8 cellular contexts compared by ENCODE assay signal in the genomic region with DNA sequence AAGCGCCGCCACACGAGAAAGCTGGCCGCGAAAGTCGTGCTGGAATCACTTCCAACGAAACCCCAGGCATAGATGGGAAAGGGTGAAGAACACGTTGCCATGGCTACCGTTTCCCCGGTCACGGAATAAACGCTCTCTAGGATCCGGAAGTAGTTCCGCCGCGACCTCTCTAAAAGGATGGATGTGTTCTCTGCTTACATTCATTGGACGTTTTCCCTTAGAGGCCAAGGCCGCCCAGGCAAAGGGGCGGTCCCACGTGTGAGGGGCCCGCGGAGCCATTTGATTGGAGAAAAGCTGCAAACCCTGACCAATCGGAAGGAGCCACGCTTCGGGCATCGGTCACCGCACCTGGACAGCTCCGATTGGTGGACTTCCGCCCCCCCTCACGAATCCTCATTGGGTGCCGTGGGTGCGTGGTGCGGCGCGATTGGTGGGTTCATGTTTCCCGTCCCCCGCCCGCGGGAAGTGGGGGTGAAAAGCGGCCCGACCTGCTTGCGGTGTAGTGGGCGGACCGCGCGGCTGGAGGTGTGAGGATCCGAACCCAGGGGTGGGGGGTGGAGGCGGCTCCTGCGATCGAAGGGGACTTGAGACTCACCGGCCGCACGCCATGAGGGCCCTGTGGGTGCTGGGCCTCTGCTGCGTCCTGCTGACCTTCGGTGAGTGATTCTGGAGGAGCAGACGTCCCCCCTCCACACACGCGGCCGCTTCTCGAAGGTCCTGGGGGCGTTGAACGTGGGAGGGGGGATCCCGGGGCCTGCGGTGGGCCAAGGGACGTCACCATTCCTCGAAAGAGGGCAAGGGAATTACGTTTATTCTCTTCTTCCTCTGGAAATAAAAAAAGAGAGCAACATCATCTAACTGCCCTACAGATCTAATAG. TPM values are rescaled to one million over a fixed set of nuclear protein-coding genes. Genes with fewer than 3 reads are reported as not detected.
A peak's percentile ranks its signal among the peaks of the same experiment; 100 is the strongest.
DNase-seq lines count a peak whose midpoint lies in the region; ATAC-seq and TF ChIP-seq lines count a peak whose summit lies in the region.

A gene (plus strand): TSS at position 502 of the 878 bp plus-strand sequence. CDS start 106 bp downstream, at position 608.

- peaks cover 9% of the 10 kb centered on the region; the same call in 1 of the 2 replicates for H3K36me3 ChIP-seq in SU-DHL-6 (ENCODE audit: low read length)
- H3K36me3 ChIP-seq in osteoblast (ENCODE audit: insufficient read depth, low read length), result peaks cover 33% of the 10 kb centered on the region
- H3K36me3 ChIP-seq in thoracic aorta, result peaks cover 6% of the 10 kb centered on the region

- peaks cover 32% of the 10 kb centered on the region for H3K36me3 Mint-ChIP-seq in activated naive CD8-positive, alpha-beta T cell treated with anti-CD3 and anti-CD28 coated beads, Interleukin-2, amount 10 ng/mL, durations not matched to agents 7 days and 5 days
- H3K36me3 Mint-ChIP-seq in glutamatergic neuron (ENCODE audit: unreplicated experiment), result no peaks in the 10 kb centered on the region

- peak within 1 kb of the TSS; percentile 100 for H3K27ac Mint-ChIP-seq in activated naive CD8-positive, alpha-beta T cell treated with anti-CD3 and anti-CD28 coated beads, Interleukin-2, amount 10 ng/mL, durations not matched to agents 7 days and 5 days
- H3K27ac Mint-ChIP-seq in glutamatergic neuron (ENCODE audit: unreplicated experiment), result peak within 1 kb of the TSS; percentile 93

- DNase-seq in NCI-H128 (lab: John Stamatoyannopoulos, UW; ENCODE audit: unreplicated experiment) (peak; percentile 99), glutamatergic neuron (peak; percentile 98), osteoblast (ENCODE audit: insufficient read length, low spot score, missing footprints) (peak; percentile 99), thoracic aorta (ENCODE audit: low spot score) (peak; percentile 98)
- peak; percentile 97 for DNase-seq in activated naive CD8-positive, alpha-beta T cell treated with anti-CD3 and anti-CD28 coated beads, Interleukin-2, amount 10 ng/mL, durations not matched to agents 7 days and 5 days

- H3K4me2 ChIP-seq in SU-DHL-6 (ENCODE audit: low read depth, low read length, poor library complexity, severe bottlenecking) (peak within 1 kb of the TSS; percentile 68), osteoblast (ENCODE audit: insufficient read depth, low read length) (peak within 1 kb of the TSS; percentile 96)

- no peaks in the 10 kb centered on the region for H3K27me3 Mint-ChIP-seq in activated naive CD8-positive, alpha-beta T cell treated with anti-CD3 and anti-CD28 coated beads, Interleukin-2, amount 10 ng/mL, durations not matched to agents 7 days and 5 days
- H3K27me3 Mint-ChIP-seq in glutamatergic neuron (ENCODE audit: unreplicated experiment), result peaks cover 10% of the 10 kb centered on the region

- H3F3A ChIP-seq in SU-DHL-6 (ENCODE audit: insufficient read depth), result peaks cover 18% of the 10 kb centered on the region

- H2AFZ ChIP-seq in SU-DHL-6 (ENCODE audit: low read depth, low read length, severe bottlenecking), result peak within 1 kb of the TSS; percentile 31
- H2AFZ ChIP-seq in osteoblast (ENCODE audit: low read length), result peak within 1 kb of the TSS; percentile 97

- peak; percentile 97 for TF ChIP-seq POLR2A in GM10847 (IDR thresholded peaks at IDR 0.05; ENCODE audit: extremely low read depth, insufficient read length)

- H3K27ac ChIP-seq in SU-DHL-6 (ENCODE audit: low read depth, low read length) (peak within 1 kb of the TSS; percentile 48), osteoblast (ENCODE audit: low read depth, low read length) (peak within 1 kb of the TSS; percentile 96), thoracic aorta (peak within 1 kb of the TSS; percentile 92 to 97)

- H3K4me1 ChIP-seq in osteoblast (ENCODE audit: insufficient read depth, low read length), result peaks cover 37% of the 10 kb centered on the region
- peaks cover 23 to 49% of the 10 kb centered on the region in 2 donors for H3K4me1 ChIP-seq in thoracic aorta (ENCODE audit: control insufficient read depth in 1 of 2, low read depth in 2 of 2)

- H3K4me3 Mint-ChIP-seq in activated naive CD8-positive, alpha-beta T cell treated with anti-CD3 and anti-CD28 coated beads, Interleukin-2, amount 10 ng/mL, durations not matched to agents 7 days and 5 days, result peak within 1 kb of the TSS; percentile 93
- peak within 1 kb of the TSS; percentile 87 for H3K4me3 Mint-ChIP-seq in glutamatergic neuron (ENCODE audit: unreplicated experiment)

- no peaks in the 10 kb centered on the region for H3K9me3 ChIP-seq in SU-DHL-6 (ENCODE audit: insufficient read depth, low read length)
- no peaks in the 10 kb centered on the region for H3K9me3 ChIP-seq in osteoblast (ENCODE audit: low read depth, low read length)
- no peaks in the 10 kb centered on the region for H3K9me3 ChIP-seq in thoracic aorta

- ATAC-seq in HG02678 (IDR thresholded peaks at IDR 0.05; ENCODE audit: unreplicated experiment) (peak; percentile 61), thoracic aorta (ENCODE audit: insufficient number of reproducible peaks, low FRiP score, low read depth) (peak; percentile 93)
- ATAC-seq in activated naive CD8-positive, alpha-beta T cell treated with anti-CD3 and anti-CD28 coated beads, Interleukin-2, amount 10 ng/mL, durations not matched to agents 7 days and 5 days (ENCODE audit: low read depth), result peak; percentile 84

- H3K79me2 ChIP-seq in SU-DHL-6 (ENCODE audit: insufficient read depth, low read length) (no peaks in the 10 kb centered on the region), osteoblast (ENCODE audit: insufficient read depth, low read length) (peaks cover 48% of the 10 kb centered on the region)

- TF ChIP-seq CTCF in SU-DHL-6 (IDR thresholded peaks at IDR 0.05; ENCODE audit: insufficient read depth, low read length, poor library complexity, severe bottlenecking) (no peak), glutamatergic neuron (IDR thresholded peaks at IDR 0.05; ENCODE audit: partially characterized antibody, unreplicated experiment) (no peak), osteoblast (IDR thresholded peaks at IDR 0.05; ENCODE audit: extremely low read depth, low read depth, low read length) (no peak), thoracic aorta (IDR thresholded peaks at IDR 0.05) (no peak)

- POLR2A ChIA-PET in activated naive CD8-positive, alpha-beta T cell treated with anti-CD3 and anti-CD28 coated beads, Interleukin-2, amount 10 ng/mL, durations not matched to agents 7 days and 5 days (lab: Charles Lee), result interaction anchor here (0.6 to 4.8 kb wide), 24 partner anchors 10 to 1401 kb away, joined by 3 to 58 read pairs (median 4); a partner anchor contains a TSS

- peaks cover 47% of the 10 kb centered on the region for H3K4me1 Mint-ChIP-seq in activated naive CD8-positive, alpha-beta T cell treated with anti-CD3 and anti-CD28 coated beads, Interleukin-2, amount 10 ng/mL, durations not matched to agents 7 days and 5 days
- H3K4me1 Mint-ChIP-seq in glutamatergic neuron (ENCODE audit: low read depth, unreplicated experiment), result peaks cover 12% of the 10 kb centered on the region

- no peaks in the 10 kb centered on the region for H3K9me2 ChIP-seq in SU-DHL-6 (replicated peaks; ENCODE audit: insufficient read depth, low read length)

- H3K4me3 ChIP-seq in SU-DHL-6 (ENCODE audit: insufficient read depth, low read length, poor library complexity, severe bottlenecking) (peak within 1 kb of the TSS; percentile 48), osteoblast (ENCODE audit: insufficient read depth, low read length) (peak within 1 kb of the TSS; percentile 87), thoracic aorta (peak within 1 kb of the TSS; percentile 94)

- H3K9ac ChIP-seq in SU-DHL-6 (ENCODE audit: low read length), result peak within 1 kb of the TSS; percentile 48

- H3K27me3 ChIP-seq in SU-DHL-6 (ENCODE audit: low read length), result no peaks in the 10 kb centered on the region
- H3K27me3 ChIP-seq in osteoblast (ENCODE audit: insufficient read depth, low read length), result no peaks in the 10 kb centered on the region
- H3K27me3 ChIP-seq in thoracic aorta (replicated peaks; ENCODE audit: insufficient read depth), result no peaks in the 10 kb centered on the region

- H4K20me1 ChIP-seq in SU-DHL-6 (ENCODE audit: low read depth, low read length) (0 out of 2 replicates have a peak, but pooled peaks cover 3% of the 10 kb centered on the region), osteoblast (ENCODE audit: insufficient read depth, low read length) (peaks cover 35% of the 10 kb centered on the region)

- H3K9me3 Mint-ChIP-seq in activated naive CD8-positive, alpha-beta T cell treated with anti-CD3 and anti-CD28 coated beads, Interleukin-2, amount 10 ng/mL, durations not matched to agents 7 days and 5 days, result no peaks in the 10 kb centered on the region
- H3K9me3 Mint-ChIP-seq in glutamatergic neuron (ENCODE audit: unreplicated experiment), result peaks cover 4% of the 10 kb centered on the region

RNA-seq across cellular contexts. Expression of the gene that starts here (rescaled TPM):
- 100 to 1,000 TPM; 279 to 304 TPM for total RNA-seq in activated naive CD8-positive, alpha-beta T cell treated with anti-CD3 and anti-CD28 coated beads, Interleukin-2, amount 10 ng/mL, durations not matched to agents 7 days and 5 days
- 231 TPM for total RNA-seq in glutamatergic neuron (ENCODE audit: unreplicated experiment)
- total RNA-seq in osteoblast, result 430 and 436 TPM in 2 replicates
- 100 to 1,000 TPM; 403 to 522 TPM for total RNA-seq in thoracic aorta

Comparison
In these comparisons a context has a peak if more than half of its experiments do, and no peak if none do; other contexts are left out.
1. Peak in every context shown above with its lines: DNase-seq, ATAC-seq, H3K4me3 ChIP-seq and H3K27ac ChIP-seq.